Comparison of ENCODE assay signal across 18 cellular contexts in genomic region chr10:65769828-65770227, GRCh38.
DNase-seq lines count a peak whose midpoint lies in the region; ATAC-seq and TF ChIP-seq lines count a peak whose summit lies in the region.
"Had no signal": no experiment of that assay in that cellular context is flagged by ENCODE, and none has a peak within 500 bp of the region (broad histone marks: within the 10 kb centered on the region; RNA-seq: fewer than 3 reads in every experiment).

No MANE protein-coding gene starts in this region.

- peak overlapping the region; percentile 11 for H3K27ac Mint-ChIP-seq in Calu3 (ENCODE audit: unreplicated experiment)
- H3K27ac Mint-ChIP-seq in activated naive CD8-positive, alpha-beta T cell treated with anti-CD3 and anti-CD28 coated beads for 36 hours = no peak overlapping the region
- no peak overlapping the region for H3K27ac Mint-ChIP-seq in stimulated activated effector memory CD8-positive, alpha-beta T cell treated with anti-CD3 and anti-CD28 coated beads, Interleukin-12 subunit alpha, Interleukin-12 subunit beta, amount 100 ng/mL, for 72 hours
- H3K27ac Mint-ChIP-seq: IgD-negative memory B cell had no signal

- ATAC-seq in stimulated activated effector memory CD8-positive, alpha-beta T cell treated with anti-CD3 and anti-CD28 coated beads, Interleukin-12 subunit alpha, Interleukin-12 subunit beta, amount 100 ng/mL, for 72 hours = no peak
- ATAC-seq: Panc1 had no signal

- H3K79me1 ChIP-seq in mesendoderm (ENCODE audit: low read length) = no peaks in the 10 kb centered on the region

- no TSS peak for BruUV-seq in Calu3 (replicated peaks; lab: Mats Ljungman, UMichigan)

- H3K4me1 ChIP-seq in Karpas-422 (ENCODE audit: low read length) (peaks cover 27% of the 10 kb centered on the region), mesendoderm (ENCODE audit: control insufficient read depth, low read depth, low read length) (no peaks in the 10 kb centered on the region)

- no peak overlapping the region for H3K4me3 Mint-ChIP-seq in Calu3 (ENCODE audit: low read depth, unreplicated experiment)
- no peak overlapping the region for H3K4me3 Mint-ChIP-seq in activated naive CD8-positive, alpha-beta T cell treated with anti-CD3 and anti-CD28 coated beads for 36 hours
- no peak overlapping the region for H3K4me3 Mint-ChIP-seq in stimulated activated effector memory CD8-positive, alpha-beta T cell treated with anti-CD3 and anti-CD28 coated beads, Interleukin-12 subunit alpha, Interleukin-12 subunit beta, amount 100 ng/mL, for 72 hours
- H3K4me3 Mint-ChIP-seq: IgD-negative memory B cell had no signal

- H4K8ac ChIP-seq in mesendoderm (ENCODE audit: low read depth, low read length) = no peak overlapping the region

- intact Hi-C loops in Calu3 (cut with micrococcal nuclease; ENCODE audit: unreplicated experiment) = no loop called here

- CTCF ChIA-PET in Calu3 (lab: Charles Lee) = interaction anchor here (1.0 kb wide), 1 partner anchor 11 kb away, joined by 3 read pairs; no protein-coding TSS in a partner anchor

- H3K4me1 Mint-ChIP-seq in Calu3 (ENCODE audit: low read depth, unreplicated experiment) = no peaks in the 10 kb centered on the region
- H3K4me1 Mint-ChIP-seq in activated naive CD8-positive, alpha-beta T cell treated with anti-CD3 and anti-CD28 coated beads for 36 hours = no peaks in the 10 kb centered on the region
- H3K4me1 Mint-ChIP-seq in stimulated activated effector memory CD8-positive, alpha-beta T cell treated with anti-CD3 and anti-CD28 coated beads, Interleukin-12 subunit alpha, Interleukin-12 subunit beta, amount 100 ng/mL, for 72 hours = no peaks in the 10 kb centered on the region
- H3K4me1 Mint-ChIP-seq: IgD-negative memory B cell had no signal

- no peaks in the 10 kb centered on the region for H4K20me1 ChIP-seq in Karpas-422 (ENCODE audit: insufficient read depth, low read depth, low read length)

- H3K9me2 ChIP-seq in Karpas-422 (replicated peaks; ENCODE audit: insufficient read depth, low read length) = no peaks in the 10 kb centered on the region

- no peak overlapping the region for H3K9ac ChIP-seq in Karpas-422 (ENCODE audit: low read length)
- no peak overlapping the region for H3K9ac ChIP-seq in mesendoderm (ENCODE audit: low read length)

- H3K27ac ChIP-seq in Karpas-422 (ENCODE audit: low read length) = no peak overlapping the region; the same call in 1 of the 2 replicates
- no peak overlapping the region for H3K27ac ChIP-seq in mesendoderm (ENCODE audit: low read depth, low read length)

- H3K56ac ChIP-seq in mesendoderm (ENCODE audit: low read length) = no peak overlapping the region

- no peak overlapping the region for H2BK15ac ChIP-seq in mesendoderm (replicated peaks; ENCODE audit: low read depth)

- H3K27me3 ChIP-seq in Karpas-422 (ENCODE audit: low read length) = no peaks in the 10 kb centered on the region
- H3K27me3 ChIP-seq in mesendoderm (ENCODE audit: insufficient read depth, low read length, poor library complexity) = no peaks in the 10 kb centered on the region

- H2BK5ac ChIP-seq in mesendoderm (ENCODE audit: low read length) = no peak overlapping the region

- no peaks in the 10 kb centered on the region for H3K79me2 ChIP-seq in Karpas-422 (ENCODE audit: low read length)
- no peaks in the 10 kb centered on the region for H3K79me2 ChIP-seq in mesendoderm (ENCODE audit: control insufficient read depth, insufficient read depth, low read length)

- no peaks in the 10 kb centered on the region for H3K9me3 Mint-ChIP-seq in Calu3 (ENCODE audit: low read depth, unreplicated experiment)
- H3K9me3 Mint-ChIP-seq in activated naive CD8-positive, alpha-beta T cell treated with anti-CD3 and anti-CD28 coated beads for 36 hours = peaks cover 3% of the 10 kb centered on the region
- peaks cover 7% of the 10 kb centered on the region for H3K9me3 Mint-ChIP-seq in stimulated activated effector memory CD8-positive, alpha-beta T cell treated with anti-CD3 and anti-CD28 coated beads, Interleukin-12 subunit alpha, Interleukin-12 subunit beta, amount 100 ng/mL, for 72 hours

- peak overlapping the region; percentile 29; the same call in 1 of the 2 replicates for H2AFZ ChIP-seq in Karpas-422 (ENCODE audit: low read length)

- H3K23ac ChIP-seq in mesendoderm (ENCODE audit: low read length) = no peak overlapping the region

- 0 out of 2 replicates have a peak, but pooled peaks cover 4% of the 10 kb centered on the region for H3K9me3 ChIP-seq in Karpas-422 (ENCODE audit: low read length)

- no peak overlapping the region for H3K4ac ChIP-seq in mesendoderm (ENCODE audit: low read depth, low read length)

- H3K18ac ChIP-seq in mesendoderm (ENCODE audit: low read length) = no peak overlapping the region

- no peaks in the 10 kb centered on the region; the same call in 1 of the 2 replicates for H3K36me3 ChIP-seq in Karpas-422 (ENCODE audit: insufficient read depth, low read length)
- H3K36me3 ChIP-seq in mesendoderm (ENCODE audit: control insufficient read depth, insufficient read depth, low read length) = no peaks in the 10 kb centered on the region

- H2BK120ac ChIP-seq in mesendoderm (ENCODE audit: low read depth, low read length) = no peak overlapping the region

- H2AK5ac ChIP-seq in mesendoderm (ENCODE audit: low read length) = no peak overlapping the region

- DNase-seq in Calu3 (no peak), Karpas-422 (no peak), epithelial cell of proximal tubule (ENCODE audit: low read depth) (peak; percentile 94), mesendoderm (peak; percentile 3), T-helper 2 cell (no peak)
- DNase-seq in activated naive CD8-positive, alpha-beta T cell treated with anti-CD3 and anti-CD28 coated beads for 36 hours = no peak
- no peak for DNase-seq in stimulated activated effector memory CD8-positive, alpha-beta T cell treated with anti-CD3 and anti-CD28 coated beads, Interleukin-12 subunit alpha, Interleukin-12 subunit beta, amount 100 ng/mL, for 72 hours (ENCODE audit: low spot score in 2 of 2)
- DNase-seq: C1 segment of cervical spinal cord, DMS 273 treated with DMSO at 0.1 percent for 48 hours, GDM1, GOT3, NCI-H1105 treated with DMSO at 0.1 percent for 48 hours, NCI-H1694 treated with DMSO at 0.1 percent for 48 hours, NCI-H2107, NCI-H226, NCI-H524 treated with DMSO at 0.1 percent for 48 hours had no signal

- H3K4me2 ChIP-seq in Karpas-422 (ENCODE audit: low read depth, low read length, poor library complexity, severe bottlenecking) = no peak overlapping the region
- no peak overlapping the region for H3K4me2 ChIP-seq in mesendoderm (ENCODE audit: low read length)

- no peak overlapping the region for H3K4me3 ChIP-seq in Karpas-422 (ENCODE audit: low read length)
- H3K4me3 ChIP-seq in epithelial cell of proximal tubule (ENCODE audit: low read depth, low read length) = no peak overlapping the region
- H3K4me3 ChIP-seq in mesendoderm (ENCODE audit: low read length) = no peak overlapping the region

- no peaks in the 10 kb centered on the region for H3K27me3 Mint-ChIP-seq in Calu3 (ENCODE audit: unreplicated experiment)
- no peaks in the 10 kb centered on the region for H3K27me3 Mint-ChIP-seq in activated naive CD8-positive, alpha-beta T cell treated with anti-CD3 and anti-CD28 coated beads for 36 hours
- H3K27me3 Mint-ChIP-seq: IgD-negative memory B cell had no signal

- no peak overlapping the region for H4K5ac ChIP-seq in mesendoderm (ENCODE audit: low read length)

- TF ChIP-seq CTCF in Calu3 (IDR thresholded peaks at IDR 0.05; ENCODE audit: unreplicated experiment) (no peak), epithelial cell of proximal tubule (conservative IDR thresholded peaks at IDR 0.05; ENCODE audit: low read depth, low read length) (no peak)

- no peaks in the 10 kb centered on the region for H3K36me3 Mint-ChIP-seq in Calu3 (ENCODE audit: insufficient read depth, unreplicated experiment)
- no peaks in the 10 kb centered on the region for H3K36me3 Mint-ChIP-seq in activated naive CD8-positive, alpha-beta T cell treated with anti-CD3 and anti-CD28 coated beads for 36 hours
- H3K36me3 Mint-ChIP-seq in stimulated activated effector memory CD8-positive, alpha-beta T cell treated with anti-CD3 and anti-CD28 coated beads, Interleukin-12 subunit alpha, Interleukin-12 subunit beta, amount 100 ng/mL, for 72 hours = no peaks in the 10 kb centered on the region
- H3K36me3 Mint-ChIP-seq: IgD-negative memory B cell had no signal

- no CpG with 5 or more reads among the region's 1 CpG for WGBS in mesendoderm (ENCODE audit: extremely low coverage, insufficient coverage, low lambda C conversion rate)

Comparison
In these comparisons a context has a peak if more than half of its experiments do, and no peak if none do; other contexts are left out.
1. DNase-seq: peak in epithelial cell of proximal tubule (single experiment) and mesendoderm (single experiment); none in Calu3 (single experiment), Karpas-422 (single experiment), activated naive CD8-positive, alpha-beta T cell treated with anti-CD3 and anti-CD28 coated beads for 36 hours (single experiment), stimulated activated effector memory CD8-positive, alpha-beta T cell treated with anti-CD3 and anti-CD28 coated beads, Interleukin-12 subunit alpha, Interleukin-12 subunit beta, amount 100 ng/mL, for 72 hours (0 of 2) and T-helper 2 cell (0 of 5).